Comparison of ENCODE assay signal across 20 cellular contexts in the genomic region with DNA sequence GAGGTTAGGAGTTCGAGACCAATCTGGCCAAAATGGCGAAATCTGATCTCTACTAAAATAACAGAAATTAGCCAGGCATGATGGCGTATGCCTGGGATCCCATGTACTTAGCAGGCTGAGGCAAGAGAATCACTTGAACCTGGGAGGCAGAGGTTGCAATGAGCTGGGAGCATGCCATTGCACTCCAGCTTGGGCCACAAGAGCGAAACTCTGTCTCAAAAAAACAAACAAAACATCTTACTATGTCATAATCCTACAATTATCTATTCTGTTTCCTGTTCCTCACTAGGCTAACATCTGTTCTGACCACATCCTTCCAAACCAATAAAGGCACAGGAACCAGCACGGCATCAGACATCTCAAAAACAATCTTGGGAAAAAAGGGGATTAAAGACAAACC.
A peak's percentile ranks its signal among the peaks of the same experiment; 100 is the strongest.
DNase-seq lines count a peak whose midpoint lies in the region; ATAC-seq, FAIRE-seq and TF ChIP-seq lines count a peak whose summit lies in the region.
"Had no signal": no experiment of that assay in that cellular context is flagged by ENCODE, and none has a peak within 500 bp of the region (broad histone marks: within the 10 kb centered on the region; RNA-seq: fewer than 3 reads in every experiment).

No MANE protein-coding gene starts in this region.

- no peak for ATAC-seq in left ventricle myocardium superior
- ATAC-seq: activated T-cell treated with anti-CD3 and anti-CD28 coated beads, Interleukin-2, amount 50 U/mL, for 4 hours; gastrocnemius medialis; Right ventricle myocardium inferior had no signal

- H3K4me2 ChIP-seq in astrocyte (ENCODE audit: low read length) = no peak overlapping the region

- H3K27ac ChIP-seq in astrocyte (ENCODE audit: low read depth, low read length) = no peak overlapping the region
- peak overlapping the region; percentile 41 for H3K27ac ChIP-seq in mesodermal cell (ENCODE audit: low read depth, low read length, severe bottlenecking)
- no peak overlapping the region for H3K27ac ChIP-seq in sigmoid colon
- H3K27ac ChIP-seq: gastrocnemius medialis, uterus had no signal

- no peak overlapping the region for H3K9ac ChIP-seq in astrocyte (ENCODE audit: low read length)

- peak; percentile 18 for DNase-seq in BJ (ENCODE audit: low read depth)
- peak; percentile 82 for DNase-seq in KBM-7
- peak; percentile 25 for DNase-seq in astrocyte (ENCODE audit: low read depth)
- DNase-seq in left ventricle myocardium superior = no peak
- DNase-seq in NCI-H187 treated with DMSO at 0.1 percent for 48 hours (lab: John Stamatoyannopoulos, UW) = no peak
- no peak for DNase-seq in GF-D8 (lab: John Stamatoyannopoulos, UW)
- no peak for DNase-seq in sigmoid colon
- DNase-seq: activated CD4-positive, alpha-beta T cell treated with anti-CD3 and anti-CD28 coated beads, Interleukin-2, amount 50 U/mL, for 4 hours; activated T-cell treated with anti-CD3 and anti-CD28 coated beads, Interleukin-2, amount 50 U/mL, for 4 hours; DMS79 treated with DMSO at 0.1 percent for 48 hours; gastrocnemius medialis; NCI-H1417; T-helper 1 cell; uterus had no signal

- H3K36me3 Mint-ChIP-seq in astrocyte (ENCODE audit: low read depth, unreplicated experiment) = no peaks in the 10 kb centered on the region
- H3K36me3 Mint-ChIP-seq: activated naive CD4-positive, alpha-beta T cell treated with anti-CD3 and anti-CD28 coated beads, Interleukin-2, amount 50 U/mL, for 24 hours had no signal

- POLR2A ChIA-PET in BJ (lab: Charles Lee) = no interaction called here

- TF ChIP-seq CTCF in BJ (IDR thresholded peaks at IDR 0.05; ENCODE audit: insufficient read depth, low read depth, low read length) = no peak
- TF ChIP-seq CTCF in astrocyte (IDR thresholded peaks at IDR 0.05; ENCODE audit: insufficient read depth, low read depth, low read length) = no peak
- no peak for TF ChIP-seq CTCF in sigmoid colon (IDR thresholded peaks at IDR 0.05)

- in situ Hi-C loops in KBM-7 (cut with MboI; ENCODE audit: low pct_unique_long_range_greater_than_20kb, low sequenced_read_pairs) = no loop called here

- no peak overlapping the region for H3K4me3 ChIP-seq in BJ (ENCODE audit: low read depth, low read length)
- no peak overlapping the region for H3K4me3 ChIP-seq in astrocyte (ENCODE audit: insufficient read depth, low read depth, low read length)
- H3K4me3 ChIP-seq in mesodermal cell (ENCODE audit: extremely low read depth, insufficient read depth, low read length, poor library complexity, severe bottlenecking) = no peak overlapping the region
- H3K4me3 ChIP-seq in sigmoid colon = no peak overlapping the region
- H3K4me3 ChIP-seq: gastrocnemius medialis, uterus had no signal

- no peak for FAIRE-seq in astrocyte (lab: Jason Lieb, UNC)
- FAIRE-seq: colon, endometrium had no signal

- intact Hi-C loops in left ventricle myocardium superior (cut with micrococcal nuclease) (no loop called here), sigmoid colon (cut with DNase I) (no loop called here)

- H3K4me1 ChIP-seq in astrocyte (ENCODE audit: insufficient read depth, low read length) (no peaks in the 10 kb centered on the region), mesodermal cell (ENCODE audit: control insufficient read depth, insufficient read depth, low read length, poor library complexity, severe bottlenecking) (peaks cover 3% of the 10 kb centered on the region), sigmoid colon (no peaks in the 10 kb centered on the region)
- H3K4me1 ChIP-seq: gastrocnemius medialis, uterus had no signal

- peak overlapping the region; percentile 26 for H2AFZ ChIP-seq in astrocyte (ENCODE audit: low read depth, low read length)

- 89 to 90% methylated on average over 4 of the region's 5 CpGs for WGBS in mesodermal cell (ENCODE audit: insufficient coverage in 2 of 2), 2 experiments
- WGBS in sigmoid colon, 2 donors = 79 to 88% methylated on average over 5 of the region's 5 CpGs

- no peaks in the 10 kb centered on the region for H3K27me3 Mint-ChIP-seq in astrocyte (ENCODE audit: low read depth, unreplicated experiment)

- no peaks in the 10 kb centered on the region for H3K27me3 ChIP-seq in BJ (ENCODE audit: control insufficient read depth, insufficient read depth, low read length)
- no peaks in the 10 kb centered on the region for H3K27me3 ChIP-seq in astrocyte (ENCODE audit: insufficient read depth, low read length)
- no peaks in the 10 kb centered on the region for H3K27me3 ChIP-seq in sigmoid colon
- H3K27me3 ChIP-seq: gastrocnemius medialis, uterus had no signal

- CTCF ChIA-PET in BJ (lab: Yijun Ruan, JAX) = interaction anchor here (1.0 kb wide), 1 partner anchor 19 kb away, joined by 3 read pairs; no protein-coding TSS in a partner anchor

- H3K9me3 ChIP-seq in astrocyte (ENCODE audit: insufficient read depth, low read depth, low read length) (no peaks in the 10 kb centered on the region), mesodermal cell (ENCODE audit: control insufficient read depth, low read length) (no peaks in the 10 kb centered on the region), sigmoid colon (peaks cover 0 to 3% (median 0%) of the 10 kb centered on the region in 4 donors)
- H3K9me3 ChIP-seq: gastrocnemius medialis, uterus had no signal

- no peak overlapping the region for H3K4me3 Mint-ChIP-seq in astrocyte (ENCODE audit: unreplicated experiment)
- H3K4me3 Mint-ChIP-seq: activated naive CD4-positive, alpha-beta T cell treated with anti-CD3 and anti-CD28 coated beads, Interleukin-2, amount 50 U/mL, for 24 hours; activated T-cell treated with anti-CD3 and anti-CD28 coated beads, Interleukin-2, amount 50 U/mL, for 4 hours; neural crest cell had no signal

- H4K20me1 ChIP-seq in astrocyte (ENCODE audit: insufficient read depth, low read length) = no peaks in the 10 kb centered on the region

- peaks cover 2% of the 10 kb centered on the region for H3K9me3 Mint-ChIP-seq in astrocyte (ENCODE audit: unreplicated experiment)
- H3K9me3 Mint-ChIP-seq: activated naive CD4-positive, alpha-beta T cell treated with anti-CD3 and anti-CD28 coated beads, Interleukin-2, amount 50 U/mL, for 24 hours; activated T-cell treated with anti-CD3 and anti-CD28 coated beads, Interleukin-2, amount 50 U/mL, for 4 hours had no signal

- no peak overlapping the region for H3K27ac Mint-ChIP-seq in astrocyte (ENCODE audit: unreplicated experiment)
- H3K27ac Mint-ChIP-seq: activated naive CD4-positive, alpha-beta T cell treated with anti-CD3 and anti-CD28 coated beads, Interleukin-2, amount 50 U/mL, for 24 hours had no signal

- H3K36me3 ChIP-seq in BJ (ENCODE audit: control insufficient read depth, insufficient read depth, low read length) (no peaks in the 10 kb centered on the region), astrocyte (ENCODE audit: insufficient read depth, low read length) (no peaks in the 10 kb centered on the region), mesodermal cell (ENCODE audit: control insufficient read depth, insufficient read depth, low read length) (no peaks in the 10 kb centered on the region), sigmoid colon (no peaks in the 10 kb centered on the region)
- H3K36me3 ChIP-seq: gastrocnemius medialis, uterus had no signal

- H3K4me1 Mint-ChIP-seq in astrocyte (ENCODE audit: low read depth, unreplicated experiment) = no peaks in the 10 kb centered on the region
- H3K4me1 Mint-ChIP-seq: activated naive CD4-positive, alpha-beta T cell treated with anti-CD3 and anti-CD28 coated beads, Interleukin-2, amount 50 U/mL, for 24 hours; neural crest cell had no signal

- H3K79me2 ChIP-seq in astrocyte (ENCODE audit: insufficient read depth, low read length) = no peaks in the 10 kb centered on the region

- no peak for TF ChIP-seq POLR2A in sigmoid colon (IDR thresholded peaks at IDR 0.05)

- no peak for TF ChIP-seq EP300 in sigmoid colon (IDR thresholded peaks at IDR 0.05)

Comparison
In these comparisons a context has a peak if more than half of its experiments do, and no peak if none do; other contexts are left out.
1. DNase-seq: peak in BJ (single experiment), KBM-7 (single experiment) and astrocyte (single experiment); none in left ventricle myocardium superior (single experiment), NCI-H187 treated with DMSO at 0.1 percent for 48 hours (single experiment), GF-D8 (single experiment) and sigmoid colon (single experiment).